ENCODE assay signal across 12 cellular contexts in the genomic region with DNA sequence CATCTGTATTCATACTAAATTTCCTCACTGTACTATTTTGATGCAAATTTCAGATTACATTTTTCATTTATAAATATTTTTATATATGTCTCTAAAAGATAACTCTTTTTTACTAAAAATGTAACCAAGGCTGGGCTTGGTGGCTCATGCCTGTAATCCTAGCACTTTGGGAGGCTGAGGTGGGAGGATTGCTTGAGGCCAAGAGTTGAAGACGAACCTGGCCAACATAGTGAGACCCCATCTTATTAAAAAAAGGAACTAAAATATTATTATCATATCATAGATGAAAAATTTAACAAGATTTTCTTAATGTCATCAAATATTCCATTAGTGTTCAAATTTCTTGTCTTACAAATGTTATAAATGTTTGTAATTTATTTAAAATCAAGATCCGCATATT. TPM values are rescaled to one million over a fixed set of nuclear protein-coding genes. Genes with fewer than 3 reads are reported as not detected.
"Had no signal": no experiment of that assay in that cellular context is flagged by ENCODE, and none has a peak within 500 bp of the region (broad histone marks: within the 10 kb centered on the region; RNA-seq: fewer than 3 reads in every experiment).

No MANE protein-coding gene starts in this region.

- H3K9ac ChIP-seq: GM23248 had no signal

- H3K27ac ChIP-seq: GM23248 had no signal

- ATAC-seq: GM23338, HCT116 had no signal

- H3K4me1 ChIP-seq: HAP-1 had no signal

- FAIRE-seq: H1, H54 had no signal

- H3K4me3 ChIP-seq: GM23248, GM23338, HAP-1 had no signal

- H3K36me3 ChIP-seq: HAP-1 had no signal

- H2AFZ ChIP-seq: GM23248, GM23338 had no signal

- DNase-seq: GM23248, GOT3, H7, H9, HCEC 1CT, HFFc6 had no signal

- H3K9me3 ChIP-seq: HAP-1 had no signal

- H3K4me2 ChIP-seq: GM23338 had no signal

RNA-seq across cellular contexts. Expression of gene TTBK1, which starts 7.4 kb away (rescaled TPM):
- total RNA-seq: GM23248, H4, H7, HFFc6 had no signal
- polyA plus RNA-seq: GM23248 had no signal
